Comparison of ENCODE assay signal across 10 cellular contexts in the genomic region with DNA sequence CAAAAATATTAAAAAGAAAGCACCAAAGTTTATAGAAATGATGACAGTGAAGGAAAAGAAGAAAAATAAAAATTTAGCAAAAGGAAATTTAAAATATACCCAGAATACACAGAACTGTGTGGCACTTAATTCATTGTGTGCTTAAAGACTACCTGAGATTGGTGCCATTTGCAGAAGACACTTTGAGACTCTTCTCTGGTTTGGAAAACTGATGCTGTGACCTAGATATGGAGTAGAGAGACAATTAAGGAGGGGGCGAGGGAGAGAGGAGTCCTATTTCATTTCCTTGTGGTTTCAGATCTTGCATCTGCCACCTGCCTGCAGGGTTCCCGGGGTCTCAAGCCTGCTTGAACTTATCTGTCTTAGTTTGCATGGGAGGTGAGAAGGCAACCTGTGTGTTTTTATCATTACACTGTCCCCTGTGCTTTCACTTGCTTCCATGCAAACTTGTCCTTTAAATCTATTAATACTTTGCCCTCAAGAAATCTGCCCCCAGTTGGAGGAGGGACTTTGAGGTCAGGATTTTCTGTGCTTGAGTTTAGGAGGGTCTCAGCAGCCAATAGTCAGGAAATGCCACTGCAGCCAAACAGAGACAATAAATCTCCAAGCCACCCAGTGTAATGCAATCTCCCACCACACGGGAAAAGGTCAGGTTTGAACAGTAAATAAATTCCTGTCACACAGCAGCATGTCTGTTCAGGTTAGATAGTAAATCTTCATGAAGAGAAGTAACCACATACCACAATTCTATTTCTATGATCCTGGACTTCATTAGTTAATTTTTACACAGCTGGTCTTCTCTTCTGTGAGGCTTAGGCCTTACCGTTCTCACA.
DNase-seq lines count a peak whose midpoint lies in the region; ATAC-seq and TF ChIP-seq lines count a peak whose summit lies in the region.
"Had no signal": no experiment of that assay in that cellular context is flagged by ENCODE, and none has a peak within 500 bp of the region (broad histone marks: within the 10 kb centered on the region; RNA-seq: fewer than 3 reads in every experiment).

No MANE protein-coding gene starts in this region.

- intact Hi-C loops in heart left ventricle (cut with DNase I) = no loop called here

- no peak for TF ChIP-seq POLR2A in heart left ventricle (IDR thresholded peaks at IDR 0.05)

- H3K4me2 ChIP-seq in osteoblast (ENCODE audit: insufficient read depth, low read length) = no peak overlapping the region

- H3K4me3 ChIP-seq in GM12875 (ENCODE audit: low read depth, low read length) = no peak overlapping the region
- no peak overlapping the region for H3K4me3 ChIP-seq in cardiac fibroblast (replicated peaks in 1 of 2; ENCODE audit: low read depth in 2 of 2, low read length in 2 of 2)
- H3K4me3 ChIP-seq in osteoblast (ENCODE audit: insufficient read depth, low read length) = no peak overlapping the region
- no peak overlapping the region for H3K4me3 ChIP-seq in heart left ventricle

- H3K4me1 ChIP-seq in osteoblast (ENCODE audit: insufficient read depth, low read length) = no peaks in the 10 kb centered on the region
- no peaks in the 10 kb centered on the region for H3K4me1 ChIP-seq in heart left ventricle

- H3K27ac ChIP-seq in osteoblast (ENCODE audit: low read depth, low read length) = no peak overlapping the region
- no peak overlapping the region for H3K27ac ChIP-seq in heart left ventricle
- H3K27ac ChIP-seq: epithelial cell of prostate had no signal

- no peaks in the 10 kb centered on the region for H3K9me3 ChIP-seq in osteoblast (ENCODE audit: low read depth, low read length)
- H3K9me3 ChIP-seq in heart left ventricle = no peaks in the 10 kb centered on the region

- H2AFZ ChIP-seq in osteoblast (ENCODE audit: low read length) = no peak overlapping the region

- WGBS in heart left ventricle, 4 donors = 46 to 58% (median 55%) methylated on average over 4 of the region's 4 CpGs

- DNase-seq in NAMALWA (ENCODE audit: low spot score) = peak; percentile 18
- no peak for DNase-seq in cardiac fibroblast (ENCODE audit: low read depth in 2 of 2)
- DNase-seq in osteoblast (ENCODE audit: insufficient read length, low spot score, missing footprints) = no peak
- no peak for DNase-seq in activated T-cell treated with anti-CD3 and anti-CD28 coated beads for 4 hours
- no peak for DNase-seq in MV-4-11 (lab: John Stamatoyannopoulos, UW)
- no peak for DNase-seq in heart left ventricle
- DNase-seq: activated naive CD4-positive, alpha-beta T cell treated with anti-CD3 and anti-CD28 coated beads, Interleukin-2, amount 50 U/mL, for 16 hours; NCI-H345 had no signal

- H3K36me3 ChIP-seq in osteoblast (ENCODE audit: insufficient read depth, low read length) (no peaks in the 10 kb centered on the region), heart left ventricle (no peaks in the 10 kb centered on the region)

- H3K27me3 ChIP-seq in osteoblast (ENCODE audit: insufficient read depth, low read length) (no peaks in the 10 kb centered on the region), heart left ventricle (no peaks in the 10 kb centered on the region)

- ATAC-seq in heart left ventricle = no peak

- no peaks in the 10 kb centered on the region for H4K20me1 ChIP-seq in osteoblast (ENCODE audit: insufficient read depth, low read length)

- no peaks in the 10 kb centered on the region for H3K79me2 ChIP-seq in osteoblast (ENCODE audit: insufficient read depth, low read length)

- TF ChIP-seq CTCF in GM12875 (IDR thresholded peaks at IDR 0.05; ENCODE audit: borderline replicate concordance, insufficient read depth, low read depth, low read length) (peak; percentile 32; the same call in 1 of the 2 replicates), cardiac fibroblast (IDR thresholded peaks at IDR 0.05; ENCODE audit: low read depth, low read length) (peak; percentile 36), osteoblast (IDR thresholded peaks at IDR 0.05; ENCODE audit: extremely low read depth, low read depth, low read length) (peak; percentile 29), heart left ventricle (IDR thresholded peaks at IDR 0.05) (peak in 3 of 12 donors; percentile 12 to 34 (median 12))
